In the genomic region with DNA sequence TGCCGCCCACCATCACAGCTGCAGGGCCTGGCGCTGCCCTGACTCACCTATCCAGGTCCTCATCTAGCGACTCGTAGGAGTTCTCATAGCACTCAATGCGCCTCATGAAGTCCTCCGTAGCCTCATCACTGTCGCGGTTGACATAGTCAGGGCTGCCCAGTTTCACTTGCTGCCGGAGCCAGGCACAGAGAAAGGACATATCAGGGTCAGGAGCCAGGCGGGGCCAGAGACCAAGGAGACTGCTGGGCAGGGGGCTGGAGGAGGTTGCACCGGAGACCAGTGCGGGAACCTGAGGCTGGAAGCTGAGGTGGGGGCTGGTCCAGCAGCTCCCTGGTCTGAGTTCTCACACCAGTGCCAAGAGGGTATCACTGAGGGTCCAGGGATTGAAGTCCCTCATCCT, we compare ENCODE assay signal across 30 cellular contexts. TPM values are rescaled to one million over a fixed set of nuclear protein-coding genes. Genes with fewer than 3 reads are reported as not detected.
"Had no signal": no experiment of that assay in that cellular context is flagged by ENCODE, and none has a peak within 500 bp of the region (broad histone marks: within the 10 kb centered on the region; RNA-seq: fewer than 3 reads in every experiment).

No MANE protein-coding gene starts in this region.

- H3K27me3 ChIP-seq: cardiac muscle cell, MG63, SJSA1 had no signal

- DNase-seq: activated CD4-positive, alpha-beta T cell treated with anti-CD3 and anti-CD28 coated beads for 48 hours; activated CD4-positive, alpha-beta T cell treated with anti-CD3 and anti-CD28 coated beads, Interleukin-2, amount 50 U/mL, for 48 hours; activated CD4-positive, CD25-positive, alpha-beta regulatory T cell treated with anti-CD3 and anti-CD28 coated beads, Interleukin-2, amount 50 U/mL, for 72 hours; activated CD8-positive, alpha-beta memory T cell treated with anti-CD3 and anti-CD28 coated beads, Interleukin-2, amount 10 ng/mL, durations not matched to agents 7 days and 5 days; activated gamma-delta T cell; activated naive CD4-positive, alpha-beta T cell treated with anti-CD3 and anti-CD28 coated beads for 36 hours; activated T-cell treated with anti-CD3 and anti-CD28 coated beads, Interleukin-2, amount 50 U/mL, for 24 hours; amygdala; MG63; MV-4-11; NCI-H1092 treated with DMSO at 0.1 percent for 48 hours; NCI-H1436; NCI-H1694 treated with DMSO at 0.1 percent for 48 hours; NCI-H2029 treated with DMSO at 0.1 percent for 48 hours; NCI-H345; NCI-H510A; NCI-H526 treated with DMSO at 0.1 percent for 48 hours; NCI-H82; OCI-M1; SHP77 had no signal

- H3K9me3 ChIP-seq: MG63, SJSA1 had no signal

- H3K4me3 ChIP-seq: cardiac muscle cell, MG63, SJSA1 had no signal

- H3K9me3 Mint-ChIP-seq: activated T-cell treated with anti-CD3 and anti-CD28 coated beads, Interleukin-2, amount 50 U/mL, for 24 hours; activated T-helper 1 cell treated with anti-CD3 and anti-CD28 coated beads, Interleukin-12 subunit alpha, Interleukin-12 subunit beta, Interleukin-2, Interleukin-4 antibody, amounts not matched to agents 30 ng/mL and 10 ng/mL and 1 ng/mL, durations not matched to agents 14 hours and 24 hours and 36 hours; T-helper 1 cell treated with Interleukin-12 subunit alpha and Interleukin-12 subunit beta and Interleukin-4 antibody, amounts not matched to agents 30 μg/mL and 1 μg/mL, for 36 hours; WTC11 had no signal

- H3K4me3 Mint-ChIP-seq: activated CD8-positive, alpha-beta memory T cell treated with anti-CD3 and anti-CD28 coated beads, Interleukin-2, amount 10 ng/mL, durations not matched to agents 7 days and 5 days; activated naive CD4-positive, alpha-beta T cell treated with anti-CD3 and anti-CD28 coated beads for 36 hours; activated naive CD8-positive, alpha-beta T cell; activated T-cell treated with anti-CD3 and anti-CD28 coated beads, Interleukin-2, amount 50 U/mL, for 24 hours; activated T-helper 1 cell treated with anti-CD3 and anti-CD28 coated beads, Interleukin-12 subunit alpha, Interleukin-12 subunit beta, Interleukin-2, Interleukin-4 antibody, amounts not matched to agents 30 ng/mL and 10 ng/mL and 1 ng/mL, durations not matched to agents 14 hours and 24 hours and 36 hours; brain; T-helper 1 cell treated with Interleukin-12 subunit alpha and Interleukin-12 subunit beta and Interleukin-4 antibody, amounts not matched to agents 30 μg/mL and 1 μg/mL, for 36 hours; WTC11 had no signal

- H3K4me1 Mint-ChIP-seq: activated CD8-positive, alpha-beta memory T cell treated with anti-CD3 and anti-CD28 coated beads, Interleukin-2, amount 10 ng/mL, durations not matched to agents 7 days and 5 days; brain; WTC11 had no signal

- H3K27ac Mint-ChIP-seq: activated CD8-positive, alpha-beta memory T cell treated with anti-CD3 and anti-CD28 coated beads, Interleukin-2, amount 10 ng/mL, durations not matched to agents 7 days and 5 days; activated naive CD4-positive, alpha-beta T cell treated with anti-CD3 and anti-CD28 coated beads for 36 hours; activated naive CD8-positive, alpha-beta T cell; activated T-cell treated with anti-CD3 and anti-CD28 coated beads, Interleukin-2, amount 50 U/mL, for 24 hours; activated T-helper 1 cell treated with anti-CD3 and anti-CD28 coated beads, Interleukin-12 subunit alpha, Interleukin-12 subunit beta, Interleukin-2, Interleukin-4 antibody, amounts not matched to agents 30 ng/mL and 10 ng/mL and 1 ng/mL, durations not matched to agents 14 hours and 24 hours and 36 hours; brain; T-helper 1 cell treated with Interleukin-12 subunit alpha and Interleukin-12 subunit beta and Interleukin-4 antibody, amounts not matched to agents 30 μg/mL and 1 μg/mL, for 36 hours had no signal

- H3K27me3 Mint-ChIP-seq: activated CD8-positive, alpha-beta memory T cell treated with anti-CD3 and anti-CD28 coated beads, Interleukin-2, amount 10 ng/mL, durations not matched to agents 7 days and 5 days; activated naive CD8-positive, alpha-beta T cell; activated T-cell treated with anti-CD3 and anti-CD28 coated beads, Interleukin-2, amount 50 U/mL, for 24 hours; brain had no signal

- ATAC-seq: activated CD8-positive, alpha-beta memory T cell treated with anti-CD3 and anti-CD28 coated beads, Interleukin-2, amount 10 ng/mL, durations not matched to agents 7 days and 5 days; Panc1; SK-N-SH treated with all-trans-retinoic acid at 6 μM for 48 hours; WTC11 had no signal

- H3K4me1 ChIP-seq: SJSA1 had no signal

- FAIRE-seq: astrocyte had no signal

- H3K36me3 ChIP-seq: MG63 had no signal

- H3K27ac ChIP-seq: SJSA1 had no signal

RNA-seq across cellular contexts. Expression of a gene that starts 25.1 kb away (rescaled TPM):
- total RNA-seq: activated CD8-positive, alpha-beta memory T cell treated with anti-CD3 and anti-CD28 coated beads, Interleukin-2, amount 10 ng/mL, durations not matched to agents 7 days and 5 days; activated naive CD4-positive, alpha-beta T cell treated with anti-CD3 and anti-CD28 coated beads for 36 hours; WTC11 had no signal
